16 cellular contexts compared by ENCODE assay signal in genomic region chr1:97094257-97094972, GRCh38.
A peak's percentile ranks its signal among the peaks of the same experiment; 100 is the strongest.
DNase-seq lines count a peak whose midpoint lies in the region; ATAC-seq and TF ChIP-seq lines count a peak whose summit lies in the region.
"Had no signal": no experiment of that assay in that cellular context is flagged by ENCODE, and none has a peak within 500 bp of the region (broad histone marks: within the 10 kb centered on the region; RNA-seq: fewer than 3 reads in every experiment).

No MANE protein-coding gene starts in this region.

- H3K27me3 ChIP-seq in ACC112 (ENCODE audit: insufficient read depth, low read length): no peaks in the 10 kb centered on the region
- H3K27me3 ChIP-seq: BLaER1 treated with 17β-estradiol and CSF1 and Interleukin-3, amounts not matched to agents 10 nM and 100 nM; gastrocnemius medialis had no signal

- ATAC-seq in HG03521 (IDR thresholded peaks at IDR 0.05; ENCODE audit: unreplicated experiment) (no peak), HG02981 (IDR thresholded peaks at IDR 0.05; ENCODE audit: unreplicated experiment) (no peak)
- ATAC-seq: gastrocnemius medialis, K562 had no signal

- peaks cover 22% of the 10 kb centered on the region for H3K36me3 Mint-ChIP-seq in HFFc6 (ENCODE audit: low read depth)

- H3K4me1 ChIP-seq in ACC112 (ENCODE audit: control insufficient read depth, insufficient read depth, low read length, unreplicated experiment): peaks cover 16% of the 10 kb centered on the region
- H3K4me1 ChIP-seq: gastrocnemius medialis, left ventricle myocardium inferior had no signal

- no peak for TF ChIP-seq CTCF in HFFc6 (IDR thresholded peaks at IDR 0.05)

- peaks cover 8% of the 10 kb centered on the region for H3K4me1 Mint-ChIP-seq in HFFc6 (ENCODE audit: low read depth)

- peak overlapping the region; percentile 93 for H3K27ac ChIP-seq in ACC112 (ENCODE audit: low read depth, low read length)
- H3K27ac ChIP-seq: BLaER1 treated with 17β-estradiol and CSF1 and Interleukin-3, amounts not matched to agents 10 nM and 100 nM; gastrocnemius medialis; left ventricle myocardium inferior had no signal

- H3K27me3 Mint-ChIP-seq in HFFc6 (ENCODE audit: insufficient read depth): no peaks in the 10 kb centered on the region

- no peak overlapping the region for H3K4me3 Mint-ChIP-seq in HFFc6

- H3K27ac Mint-ChIP-seq in HFFc6: no peak overlapping the region

- no peaks in the 10 kb centered on the region for H3K9me3 Mint-ChIP-seq in HFFc6

- no peaks in the 10 kb centered on the region for H3K79me2 ChIP-seq in ACC112 (ENCODE audit: control insufficient read depth, insufficient read depth, low read length, unreplicated experiment)

- peaks cover 9% of the 10 kb centered on the region; the same call in 1 of the 2 replicates for H3K36me3 ChIP-seq in ACC112 (ENCODE audit: insufficient read depth, low read length)

- DNase-seq in HFFc6: peak; percentile 91
- DNase-seq in amniotic epithelial cell (ENCODE audit: low read depth): peak; percentile 96
- DNase-seq in glomerular visceral epithelial cell (ENCODE audit: extremely low spot score): peak; percentile 16
- no peak for DNase-seq in UCSD-AML1 (lab: John Stamatoyannopoulos, UW; ENCODE audit: unreplicated experiment)
- no peak for DNase-seq in D341Med (ENCODE audit: low spot score)
- DNase-seq: activated CD4-positive, alpha-beta T cell treated with anti-CD3 and anti-CD28 coated beads, Interleukin-2, amount 50 U/mL, for 4 hours; activated gamma-delta T cell treated with Interleukin-2 at 50 U/mL for 16 hours; gastrocnemius medialis; left ventricle myocardium inferior; NCI-H2029; nucleus accumbens had no signal

- H2AFZ ChIP-seq in ACC112 (ENCODE audit: low read length, unreplicated experiment): peak overlapping the region; percentile 17

- H3K4me3 ChIP-seq in ACC112 (ENCODE audit: low read depth, low read length): peak overlapping the region; percentile 38
- H3K4me3 ChIP-seq: BLaER1 treated with 17β-estradiol and CSF1 and Interleukin-3, amounts not matched to agents 10 nM and 100 nM; gastrocnemius medialis; K562; left ventricle myocardium inferior had no signal

Comparison
In these comparisons a context has a peak if more than half of its experiments do, and no peak if none do; other contexts are left out.
1. DNase-seq: peak in HFFc6 (single experiment), amniotic epithelial cell (single experiment) and glomerular visceral epithelial cell (single experiment); none in UCSD-AML1 (single experiment) and D341Med (single experiment).